24 cellular contexts compared by ENCODE assay signal in genomic region chr1:88609051-88609450, GRCh38.
DNase-seq lines count a peak whose midpoint lies in the region; ATAC-seq, FAIRE-seq and TF ChIP-seq lines count a peak whose summit lies in the region.
"Had no signal": no experiment of that assay in that cellular context is flagged by ENCODE, and none has a peak within 500 bp of the region (broad histone marks: within the 10 kb centered on the region; RNA-seq: fewer than 3 reads in every experiment).

No MANE protein-coding gene starts in this region.

- intact Hi-C loops in Right ventricle myocardium inferior (cut with DNase I), result no loop called here
- intact Hi-C loops in heart left ventricle (cut with DNase I), result no loop called here

- no peaks in the 10 kb centered on the region for H3K4me1 ChIP-seq in heart left ventricle
- H3K4me1 ChIP-seq: heart right ventricle, tibial nerve had no signal

- no peaks in the 10 kb centered on the region for H3K27me3 ChIP-seq in heart left ventricle
- H3K27me3 ChIP-seq: heart right ventricle, tibial nerve had no signal

- DNase-seq in Right ventricle myocardium inferior (ENCODE audit: missing footprints), result no peak
- DNase-seq in heart left ventricle, result no peak
- peak; percentile 76 for DNase-seq in NCI-H2107 (lab: John Stamatoyannopoulos, UW)
- DNase-seq in amniotic epithelial cell (ENCODE audit: low read depth), result peak; percentile 2
- DNase-seq in stimulated activated CD8-positive, alpha-beta memory T cell treated with anti-CD3 and anti-CD28 coated beads, Interleukin-4, amount 100 ng/mL, for 48 hours, result no peak
- DNase-seq in activated CD4-positive, alpha-beta memory T cell treated with anti-CD3 and anti-CD28 coated beads, Interleukin-2, amount 10 ng/mL, durations not matched to agents 7 days and 5 days, result no peak
- no peak for DNase-seq in H54 (ENCODE audit: insufficient read length, low spot score)
- no peak for DNase-seq in GM12892 (ENCODE audit: insufficient read length)
- DNase-seq: activated CD4-positive, alpha-beta T cell treated with anti-CD3 and anti-CD28 coated beads for 48 hours; activated CD8-positive, alpha-beta memory T cell treated with anti-CD3 and anti-CD28 coated beads, Interleukin-2, amount 10 ng/mL, durations not matched to agents 7 days and 5 days; heart right ventricle; IMR-90; natural killer cell; NCI-H1930; NCI-H526 treated with DMSO at 0.1 percent for 48 hours; right cardiac atrium; SIG-M5; stimulated activated naive CD8-positive, alpha-beta T cell treated with anti-CD3 and anti-CD28 coated beads, Interleukin-15, amount 100 ng/mL, for 72 hours; T-helper 1 cell had no signal

- no peaks in the 10 kb centered on the region for H3K9me3 Mint-ChIP-seq in activated CD4-positive, alpha-beta memory T cell treated with anti-CD3 and anti-CD28 coated beads, Interleukin-2, amount 10 ng/mL, durations not matched to agents 7 days and 5 days
- H3K9me3 Mint-ChIP-seq: activated naive CD4-positive, alpha-beta T cell treated with anti-CD3 and anti-CD28 coated beads, Interleukin-2, amount 50 U/mL, for 72 hours; mesothelial cell of epicardium; natural killer cell; stimulated activated naive CD8-positive, alpha-beta T cell treated with anti-CD3 and anti-CD28 coated beads, Interleukin-15, amount 100 ng/mL, for 72 hours had no signal

- H3K4me1 Mint-ChIP-seq in activated CD4-positive, alpha-beta memory T cell treated with anti-CD3 and anti-CD28 coated beads, Interleukin-2, amount 10 ng/mL, durations not matched to agents 7 days and 5 days, result no peaks in the 10 kb centered on the region
- H3K4me1 Mint-ChIP-seq: mesothelial cell of epicardium; stimulated activated naive CD8-positive, alpha-beta T cell treated with anti-CD3 and anti-CD28 coated beads, Interleukin-15, amount 100 ng/mL, for 72 hours had no signal

- peak; percentile 54 for ATAC-seq in Right ventricle myocardium inferior
- ATAC-seq in heart left ventricle, result no peak
- ATAC-seq: activated CD8-positive, alpha-beta memory T cell treated with anti-CD3 and anti-CD28 coated beads, Interleukin-2, amount 10 ng/mL, durations not matched to agents 7 days and 5 days; natural killer cell; right cardiac atrium had no signal

- FAIRE-seq in H54 (lab: Jason Lieb, UNC), result no peak
- no peak for FAIRE-seq in GM12892 (lab: Jason Lieb, UNC)
- FAIRE-seq: astrocyte, GM18507 had no signal

- H3K36me3 ChIP-seq in heart left ventricle, result no peaks in the 10 kb centered on the region
- H3K36me3 ChIP-seq: heart right ventricle, tibial nerve had no signal

- no peaks in the 10 kb centered on the region for H3K36me3 Mint-ChIP-seq in activated CD4-positive, alpha-beta memory T cell treated with anti-CD3 and anti-CD28 coated beads, Interleukin-2, amount 10 ng/mL, durations not matched to agents 7 days and 5 days (ENCODE audit: low read depth)
- H3K36me3 Mint-ChIP-seq: activated CD8-positive, alpha-beta memory T cell treated with anti-CD3 and anti-CD28 coated beads, Interleukin-2, amount 10 ng/mL, durations not matched to agents 7 days and 5 days; activated naive CD4-positive, alpha-beta T cell treated with anti-CD3 and anti-CD28 coated beads, Interleukin-2, amount 50 U/mL, for 72 hours; mesothelial cell of epicardium; natural killer cell had no signal

- H3K27ac Mint-ChIP-seq in activated CD4-positive, alpha-beta memory T cell treated with anti-CD3 and anti-CD28 coated beads, Interleukin-2, amount 10 ng/mL, durations not matched to agents 7 days and 5 days, result no peak overlapping the region
- H3K27ac Mint-ChIP-seq: activated CD8-positive, alpha-beta memory T cell treated with anti-CD3 and anti-CD28 coated beads, Interleukin-2, amount 10 ng/mL, durations not matched to agents 7 days and 5 days; activated naive CD4-positive, alpha-beta T cell treated with anti-CD3 and anti-CD28 coated beads, Interleukin-2, amount 50 U/mL, for 72 hours; mesothelial cell of epicardium; natural killer cell; stimulated activated naive CD8-positive, alpha-beta T cell treated with anti-CD3 and anti-CD28 coated beads, Interleukin-15, amount 100 ng/mL, for 72 hours had no signal

- no peak overlapping the region for H3K4me3 Mint-ChIP-seq in activated CD4-positive, alpha-beta memory T cell treated with anti-CD3 and anti-CD28 coated beads, Interleukin-2, amount 10 ng/mL, durations not matched to agents 7 days and 5 days
- H3K4me3 Mint-ChIP-seq: activated CD8-positive, alpha-beta memory T cell treated with anti-CD3 and anti-CD28 coated beads, Interleukin-2, amount 10 ng/mL, durations not matched to agents 7 days and 5 days; mesothelial cell of epicardium; natural killer cell had no signal

- POLR2A ChIA-PET in activated CD4-positive, alpha-beta memory T cell treated with anti-CD3 and anti-CD28 coated beads, Interleukin-2, amount 10 ng/mL, durations not matched to agents 7 days and 5 days (lab: Charles Lee), result interaction anchor here (0.7 kb wide), 1 partner anchor 463 kb away, joined by 3 read pairs; no protein-coding TSS in a partner anchor

- no peak for TF ChIP-seq POLR2A in heart left ventricle (IDR thresholded peaks at IDR 0.05)
- no peak for TF ChIP-seq POLR2A in H54 (IDR thresholded peaks at IDR 0.05; ENCODE audit: low read depth, low read length)
- TF ChIP-seq POLR2A in GM12892 (IDR thresholded peaks at IDR 0.05; ENCODE audit: low read depth, low read length), result no peak

- no peak overlapping the region for H3K27ac ChIP-seq in heart left ventricle
- H3K27ac ChIP-seq: heart right ventricle, tibial nerve had no signal

- H3K27me3 Mint-ChIP-seq in activated CD4-positive, alpha-beta memory T cell treated with anti-CD3 and anti-CD28 coated beads, Interleukin-2, amount 10 ng/mL, durations not matched to agents 7 days and 5 days, result peaks cover 6% of the 10 kb centered on the region
- H3K27me3 Mint-ChIP-seq: stimulated activated naive CD8-positive, alpha-beta T cell treated with anti-CD3 and anti-CD28 coated beads, Interleukin-15, amount 100 ng/mL, for 72 hours had no signal

- no peaks in the 10 kb centered on the region for H3K9me3 ChIP-seq in heart left ventricle
- H3K9me3 ChIP-seq: heart right ventricle, tibial nerve had no signal

- TF ChIP-seq CTCF in heart left ventricle (IDR thresholded peaks at IDR 0.05), result no peak

- H3K4me3 ChIP-seq in heart left ventricle, result no peak overlapping the region
- H3K4me3 ChIP-seq: heart right ventricle, tibial nerve had no signal

- CTCF ChIA-PET in activated CD4-positive, alpha-beta memory T cell treated with anti-CD3 and anti-CD28 coated beads, Interleukin-2, amount 10 ng/mL, durations not matched to agents 7 days and 5 days (lab: Charles Lee), result no interaction called here

Comparison
In these comparisons a context has a peak if more than half of its experiments do, and no peak if none do; other contexts are left out.
1. DNase-seq: peak in NCI-H2107 (single experiment) and amniotic epithelial cell (single experiment); none in Right ventricle myocardium inferior (single experiment), heart left ventricle (0 of 5), stimulated activated CD8-positive, alpha-beta memory T cell treated with anti-CD3 and anti-CD28 coated beads, Interleukin-4, amount 100 ng/mL, for 48 hours (single experiment), activated CD4-positive, alpha-beta memory T cell treated with anti-CD3 and anti-CD28 coated beads, Interleukin-2, amount 10 ng/mL, durations not matched to agents 7 days and 5 days (single experiment), H54 (single experiment) and GM12892 (single experiment).